Comparison of ENCODE assay signal across 13 cellular contexts in genomic region chr9:91589101-91589553, GRCh38.
A peak's percentile ranks its signal among the peaks of the same experiment; 100 is the strongest.
DNase-seq lines count a peak whose midpoint lies in the region; FAIRE-seq and TF ChIP-seq lines count a peak whose summit lies in the region.
"Had no signal": no experiment of that assay in that cellular context is flagged by ENCODE, and none has a peak within 500 bp of the region (broad histone marks: within the 10 kb centered on the region; RNA-seq: fewer than 3 reads in every experiment).

No MANE protein-coding gene starts in this region.

- H3K27ac ChIP-seq in small intestine (ENCODE audit: low read depth in 1 of 2, low read length in 1 of 2) = no peak overlapping the region
- H3K27ac ChIP-seq: BLaER1 treated with 17β-estradiol and CSF1 and Interleukin-3, amounts not matched to agents 10 nM and 100 nM had no signal

- H3K27ac Mint-ChIP-seq in HFFc6 (no peak overlapping the region), chondrocyte (ENCODE audit: unreplicated experiment) (no peak overlapping the region)
- H3K27ac Mint-ChIP-seq in activated T-cell treated with anti-CD3 and anti-CD28 coated beads, Interleukin-2, amount 50 U/mL, for 24 hours = no peak overlapping the region
- H3K27ac Mint-ChIP-seq: mesothelial cell of epicardium, T-helper 17 cell had no signal

- H3K36me3 Mint-ChIP-seq in HFFc6 (ENCODE audit: low read depth) (no peaks in the 10 kb centered on the region), chondrocyte (ENCODE audit: low read depth) (no peaks in the 10 kb centered on the region)
- no peaks in the 10 kb centered on the region for H3K36me3 Mint-ChIP-seq in activated T-cell treated with anti-CD3 and anti-CD28 coated beads, Interleukin-2, amount 50 U/mL, for 24 hours (ENCODE audit: low read depth)
- H3K36me3 Mint-ChIP-seq: mesothelial cell of epicardium had no signal

- TF ChIP-seq CTCF in AG09309 (IDR thresholded peaks at IDR 0.05; ENCODE audit: control insufficient read depth, insufficient read depth, low read depth, low read length, missing control alignments) (no peak), HFFc6 (IDR thresholded peaks at IDR 0.05) (no peak), choroid plexus epithelial cell (conservative IDR thresholded peaks at IDR 0.05; ENCODE audit: low read depth, low read length) (peak; percentile 26), chondrocyte (IDR thresholded peaks at IDR 0.05) (no peak)

- no peaks in the 10 kb centered on the region for H3K9me3 ChIP-seq in small intestine (ENCODE audit: control insufficient read depth, low read depth)

- H3K36me3 ChIP-seq in small intestine (ENCODE audit: control insufficient read depth in 2 of 2, insufficient read depth in 2 of 2, low read length in 2 of 2) = no peaks in the 10 kb centered on the region
- H3K36me3 ChIP-seq: BLaER1 treated with 17β-estradiol and CSF1 and Interleukin-3, amounts not matched to agents 10 nM and 100 nM had no signal

- H3K4me3 ChIP-seq in AG09309 (ENCODE audit: control insufficient read depth, low read depth, low read length) (no peak overlapping the region), choroid plexus epithelial cell (ENCODE audit: low read depth, low read length) (no peak overlapping the region), small intestine (ENCODE audit: low read depth in 1 of 2, low read length in 2 of 2) (no peak overlapping the region)
- H3K4me3 ChIP-seq: BLaER1 treated with 17β-estradiol and CSF1 and Interleukin-3, amounts not matched to agents 10 nM and 100 nM had no signal

- no peaks in the 10 kb centered on the region for H3K27me3 ChIP-seq in small intestine (ENCODE audit: control insufficient read depth in 2 of 2, insufficient read depth in 2 of 2, low read length in 2 of 2)
- H3K27me3 ChIP-seq: BLaER1 treated with 17β-estradiol and CSF1 and Interleukin-3, amounts not matched to agents 10 nM and 100 nM had no signal

- no peaks in the 10 kb centered on the region for H3K4me1 ChIP-seq in small intestine (ENCODE audit: control insufficient read depth in 2 of 2, insufficient read depth in 1 of 2, low read depth in 1 of 2, low read length in 1 of 2)
- H3K4me1 ChIP-seq: BLaER1 treated with 17β-estradiol and CSF1 and Interleukin-3, amounts not matched to agents 10 nM and 100 nM had no signal

- FAIRE-seq in small intestine (lab: Jason Lieb, UNC) = no peak

- H3K4me3 Mint-ChIP-seq in HFFc6 (no peak overlapping the region), chondrocyte (ENCODE audit: unreplicated experiment) (no peak overlapping the region)
- no peak overlapping the region for H3K4me3 Mint-ChIP-seq in activated T-cell treated with anti-CD3 and anti-CD28 coated beads, Interleukin-2, amount 50 U/mL, for 24 hours
- H3K4me3 Mint-ChIP-seq: mesothelial cell of epicardium, T-helper 17 cell had no signal

- 38 to 51% (median 45%) methylated on average over 7 of the region's 7 CpGs for WGBS in small intestine, 3 donors

- no peaks in the 10 kb centered on the region for H3K9me3 Mint-ChIP-seq in HFFc6
- no peaks in the 10 kb centered on the region for H3K9me3 Mint-ChIP-seq in chondrocyte (ENCODE audit: low read depth)
- no peaks in the 10 kb centered on the region for H3K9me3 Mint-ChIP-seq in activated T-cell treated with anti-CD3 and anti-CD28 coated beads, Interleukin-2, amount 50 U/mL, for 24 hours
- H3K9me3 Mint-ChIP-seq: mesothelial cell of epicardium had no signal

- H3K27me3 Mint-ChIP-seq in HFFc6 (ENCODE audit: insufficient read depth) (peaks cover 11% of the 10 kb centered on the region), chondrocyte (ENCODE audit: low read depth) (no peaks in the 10 kb centered on the region)
- H3K27me3 Mint-ChIP-seq in activated T-cell treated with anti-CD3 and anti-CD28 coated beads, Interleukin-2, amount 50 U/mL, for 24 hours = peaks cover 9% of the 10 kb centered on the region

- no peaks in the 10 kb centered on the region for H3K4me1 Mint-ChIP-seq in HFFc6 (ENCODE audit: low read depth)
- peaks cover 4% of the 10 kb centered on the region for H3K4me1 Mint-ChIP-seq in chondrocyte (ENCODE audit: low read depth)
- no peaks in the 10 kb centered on the region for H3K4me1 Mint-ChIP-seq in activated T-cell treated with anti-CD3 and anti-CD28 coated beads, Interleukin-2, amount 50 U/mL, for 24 hours (ENCODE audit: low read depth)
- H3K4me1 Mint-ChIP-seq: mesothelial cell of epicardium had no signal

- DNase-seq in AG09309 (ENCODE audit: low read depth) (peak; percentile 29), HFFc6 (peak; percentile 1), choroid plexus epithelial cell (ENCODE audit: low read depth) (peak; percentile 96), mucosa of gallbladder (ENCODE audit: low spot score) (peak; percentile 31), small intestine (no peak), chondrocyte (ENCODE audit: low spot score) (no peak)
- DNase-seq in activated T-cell treated with anti-CD3 and anti-CD28 coated beads, Interleukin-2, amount 50 U/mL, for 24 hours = no peak
- DNase-seq in activated CD8-positive, alpha-beta memory T cell treated with anti-CD3 and anti-CD28 coated beads, Interleukin-2, amount 50 U/mL, for 48 hours = no peak
- DNase-seq: glutamatergic neuron, NCI-H1048, T-helper 17 cell had no signal

Comparison
In these comparisons a context has a peak if more than half of its experiments do, and no peak if none do; other contexts are left out.
1. DNase-seq: peak in AG09309 (single experiment), HFFc6 (single experiment), choroid plexus epithelial cell (single experiment) and mucosa of gallbladder (single experiment); none in small intestine (single experiment), chondrocyte (single experiment), activated T-cell treated with anti-CD3 and anti-CD28 coated beads, Interleukin-2, amount 50 U/mL, for 24 hours (single experiment) and activated CD8-positive, alpha-beta memory T cell treated with anti-CD3 and anti-CD28 coated beads, Interleukin-2, amount 50 U/mL, for 48 hours (single experiment).